In the genomic region with DNA sequence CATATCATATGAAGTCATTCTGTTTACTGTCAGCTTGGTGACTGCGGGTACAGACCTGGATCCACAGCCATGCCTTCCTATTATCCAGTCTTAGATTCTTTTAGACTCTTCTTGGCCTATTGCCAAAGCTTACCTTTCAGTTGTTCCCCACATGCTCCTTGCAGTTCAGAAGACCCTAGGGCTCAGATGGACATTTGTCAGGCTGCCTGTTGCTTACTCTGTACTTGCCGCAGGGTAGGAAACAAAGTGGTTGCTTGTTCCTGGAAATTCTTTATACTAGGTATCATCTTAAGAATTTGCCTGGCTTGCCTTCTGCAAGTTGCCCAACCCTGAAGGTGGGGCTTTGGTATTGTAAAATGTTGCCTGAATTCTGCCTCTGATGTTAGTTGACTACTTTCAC, we compare ENCODE assay signal across 20 cellular contexts. TPM values are rescaled to one million over a fixed set of nuclear protein-coding genes. Genes with fewer than 3 reads are reported as not detected.
DNase-seq lines count a peak whose midpoint lies in the region; ATAC-seq and TF ChIP-seq lines count a peak whose summit lies in the region.
"Had no signal": no experiment of that assay in that cellular context is flagged by ENCODE, and none has a peak within 500 bp of the region (broad histone marks: within the 10 kb centered on the region; RNA-seq: fewer than 3 reads in every experiment).

No MANE protein-coding gene starts in this region.

- no peaks in the 10 kb centered on the region for H3K27me3 ChIP-seq in CD4-positive, CD25-positive, alpha-beta regulatory T cell (ENCODE audit: control insufficient read depth, insufficient read depth, low read length)
- H3K27me3 ChIP-seq in CD4-positive, alpha-beta memory T cell (ENCODE audit: insufficient read depth, low read length), result no peaks in the 10 kb centered on the region
- H3K27me3 ChIP-seq: hepatocyte had no signal

- H3K9me3 Mint-ChIP-seq in CD4-positive, CD25-positive, alpha-beta regulatory T cell, result no peaks in the 10 kb centered on the region
- H3K9me3 Mint-ChIP-seq in CD4-positive, alpha-beta memory T cell, result no peaks in the 10 kb centered on the region
- H3K9me3 Mint-ChIP-seq in activated CD4-positive, alpha-beta memory T cell treated with anti-CD3 and anti-CD28 coated beads, Interleukin-2, amount 10 ng/mL, durations not matched to agents 7 days and 5 days, result no peaks in the 10 kb centered on the region
- H3K9me3 Mint-ChIP-seq in effector memory CD8-positive, alpha-beta T cell, result no peaks in the 10 kb centered on the region
- no peaks in the 10 kb centered on the region for H3K9me3 Mint-ChIP-seq in WTC11

- ATAC-seq in CD4-positive, CD25-positive, alpha-beta regulatory T cell (ENCODE audit: low read depth in 2 of 2), result no peak
- ATAC-seq in effector memory CD8-positive, alpha-beta T cell (replicated peaks), result no peak
- ATAC-seq in WTC11, result no peak

- POLR2A ChIA-PET in CD4-positive, alpha-beta memory T cell (lab: Charles Lee; ENCODE audit: partially characterized antibody), result interaction anchor here (1.5 to 10.0 kb wide), 7 partner anchors 11 to 81 kb away, joined by 3 to 189 read pairs (median 24); a partner anchor contains a TSS
- POLR2A ChIA-PET in activated CD4-positive, alpha-beta memory T cell treated with anti-CD3 and anti-CD28 coated beads, Interleukin-2, amount 10 ng/mL, durations not matched to agents 7 days and 5 days (lab: Charles Lee), result interaction anchor here (2.2 to 10.7 kb wide), 7 partner anchors 9 to 140 kb away, joined by 10 to 516 read pairs (median 34); a partner anchor contains a TSS
- POLR2A ChIA-PET in WTC11 (lab: Charles Lee), result no interaction called here

- no peaks in the 10 kb centered on the region for H3K9me3 ChIP-seq in CD4-positive, CD25-positive, alpha-beta regulatory T cell (ENCODE audit: control insufficient read depth in 2 of 2, low read length in 2 of 2)
- H3K9me3 ChIP-seq in CD4-positive, alpha-beta memory T cell (ENCODE audit: control insufficient read depth in 1 of 2, low read length in 2 of 2), result no peaks in the 10 kb centered on the region

- no peak for TF ChIP-seq CTCF in WTC11 (IDR thresholded peaks at IDR 0.05)

- H3K36me3 Mint-ChIP-seq in CD4-positive, CD25-positive, alpha-beta regulatory T cell, result peaks cover 79% of the 10 kb centered on the region
- peaks cover 89 to 94% of the 10 kb centered on the region in 2 donors for H3K36me3 Mint-ChIP-seq in CD4-positive, alpha-beta memory T cell
- peaks cover 92% of the 10 kb centered on the region for H3K36me3 Mint-ChIP-seq in activated CD4-positive, alpha-beta memory T cell treated with anti-CD3 and anti-CD28 coated beads, Interleukin-2, amount 10 ng/mL, durations not matched to agents 7 days and 5 days (ENCODE audit: low read depth)
- H3K36me3 Mint-ChIP-seq in effector memory CD8-positive, alpha-beta T cell (ENCODE audit: insufficient read depth), result peaks cover 63% of the 10 kb centered on the region
- no peaks in the 10 kb centered on the region for H3K36me3 Mint-ChIP-seq in WTC11
- H3K36me3 Mint-ChIP-seq: IgD-negative memory B cell had no signal

- H3K4me3 ChIP-seq in CD4-positive, CD25-positive, alpha-beta regulatory T cell (ENCODE audit: low read depth, low read length), result peak overlapping the region; percentile 66
- no peak overlapping the region for H3K4me3 ChIP-seq in CD4-positive, alpha-beta memory T cell (ENCODE audit: low read length in 2 of 2)
- H3K4me3 ChIP-seq: GM12878, hepatocyte, lung had no signal

- H3K27ac Mint-ChIP-seq in CD4-positive, CD25-positive, alpha-beta regulatory T cell, result peak overlapping the region; percentile 88 to 93 (median 91)
- H3K27ac Mint-ChIP-seq in CD4-positive, alpha-beta memory T cell, result peak overlapping the region; percentile 76 to 92 (median 88)
- H3K27ac Mint-ChIP-seq in activated CD4-positive, alpha-beta memory T cell treated with anti-CD3 and anti-CD28 coated beads, Interleukin-2, amount 10 ng/mL, durations not matched to agents 7 days and 5 days, result peak overlapping the region; percentile 94
- H3K27ac Mint-ChIP-seq in effector memory CD8-positive, alpha-beta T cell, result peak overlapping the region; percentile 49 to 86
- H3K27ac Mint-ChIP-seq in WTC11, result no peak overlapping the region
- H3K27ac Mint-ChIP-seq: B cell, IgD-negative memory B cell had no signal

- peak in 1 of 3 donors; percentile 63 for DNase-seq in CD4-positive, CD25-positive, alpha-beta regulatory T cell
- no peak for DNase-seq in CD4-positive, alpha-beta memory T cell
- peak; percentile 32 for DNase-seq in activated CD4-positive, alpha-beta memory T cell treated with anti-CD3 and anti-CD28 coated beads, Interleukin-2, amount 10 ng/mL, durations not matched to agents 7 days and 5 days
- DNase-seq in effector memory CD8-positive, alpha-beta T cell, result no peak
- DNase-seq in NCI-H345 (lab: John Stamatoyannopoulos, UW) (no peak), NOMO-1 treated with dmso at 0.1 percent for 144 hours (lab: John Stamatoyannopoulos, UW; ENCODE audit: unreplicated experiment) (no peak), WTC11 (ENCODE audit: low spot score) (no peak)
- DNase-seq: activated CD4-positive, CD25-positive, alpha-beta regulatory T cell treated with anti-CD3 and anti-CD28 coated beads, Interleukin-2, amount 50 U/mL, for 72 hours; GDM1; NCI-H187; posterior cingulate gyrus; Right ventricle myocardium superior; stimulated activated CD4-positive, alpha-beta T cell treated with anti-CD3 and anti-CD28 coated beads, Interleukin-4, amount 100 ng/mL, for 24 hours had no signal

- H3K36me3 ChIP-seq in CD4-positive, CD25-positive, alpha-beta regulatory T cell (ENCODE audit: control insufficient read depth, insufficient read depth, low read length), result peaks cover 84% of the 10 kb centered on the region
- H3K36me3 ChIP-seq in CD4-positive, alpha-beta memory T cell (ENCODE audit: insufficient read depth, low read length), result peaks cover 55% of the 10 kb centered on the region

- H3K4me1 Mint-ChIP-seq in CD4-positive, CD25-positive, alpha-beta regulatory T cell, result peaks cover 40 to 94% (median 80%) of the 10 kb centered on the region in 4 donors
- peaks cover 73 to 95% (median 85%) of the 10 kb centered on the region in 4 donors for H3K4me1 Mint-ChIP-seq in CD4-positive, alpha-beta memory T cell
- peaks cover 91% of the 10 kb centered on the region for H3K4me1 Mint-ChIP-seq in activated CD4-positive, alpha-beta memory T cell treated with anti-CD3 and anti-CD28 coated beads, Interleukin-2, amount 10 ng/mL, durations not matched to agents 7 days and 5 days
- peaks cover 37 to 53% of the 10 kb centered on the region in 2 donors for H3K4me1 Mint-ChIP-seq in effector memory CD8-positive, alpha-beta T cell (ENCODE audit: low read depth in 2 of 2)
- peaks cover 21% of the 10 kb centered on the region for H3K4me1 Mint-ChIP-seq in WTC11
- H3K4me1 Mint-ChIP-seq: B cell, IgD-negative memory B cell had no signal

- peak overlapping the region; percentile 48 to 74 (median 56) for H3K4me3 Mint-ChIP-seq in CD4-positive, CD25-positive, alpha-beta regulatory T cell
- H3K4me3 Mint-ChIP-seq in CD4-positive, alpha-beta memory T cell, result peak overlapping the region; percentile 64 to 82 (median 70)
- H3K4me3 Mint-ChIP-seq in activated CD4-positive, alpha-beta memory T cell treated with anti-CD3 and anti-CD28 coated beads, Interleukin-2, amount 10 ng/mL, durations not matched to agents 7 days and 5 days, result peak overlapping the region; percentile 37
- peak overlapping the region; percentile 13 to 37 for H3K4me3 Mint-ChIP-seq in effector memory CD8-positive, alpha-beta T cell
- H3K4me3 Mint-ChIP-seq in WTC11, result no peak overlapping the region
- H3K4me3 Mint-ChIP-seq: B cell, IgD-negative memory B cell had no signal

- H3K27ac ChIP-seq in CD4-positive, CD25-positive, alpha-beta regulatory T cell (ENCODE audit: insufficient read depth, low read length, poor library complexity, severe bottlenecking), result peak overlapping the region; percentile 69
- H3K27ac ChIP-seq in CD4-positive, alpha-beta memory T cell (ENCODE audit: low read depth, low read length), result peak overlapping the region; percentile 30
- H3K27ac ChIP-seq: hepatocyte had no signal

- intact Hi-C loops in CD4-positive, alpha-beta memory T cell (cut with micrococcal nuclease), result loop anchor here (1.0 kb wide), 1 partner anchor 10 kb away; no protein-coding TSS in a partner anchor

- H3K4me1 ChIP-seq in CD4-positive, CD25-positive, alpha-beta regulatory T cell (ENCODE audit: control insufficient read depth, insufficient read depth, low read length, poor library complexity, severe bottlenecking), result peaks cover 66% of the 10 kb centered on the region
- H3K4me1 ChIP-seq in CD4-positive, alpha-beta memory T cell (ENCODE audit: insufficient read depth, low read length), result peaks cover 94% of the 10 kb centered on the region

- CTCF ChIA-PET in CD4-positive, alpha-beta memory T cell (lab: Charles Lee; ENCODE audit: partially characterized antibody), result interaction anchor here (1.5 to 4.9 kb wide), 4 partner anchors 10 to 84 kb away, joined by 4 to 35 read pairs (median 10); no protein-coding TSS in a partner anchor
- CTCF ChIA-PET in activated CD4-positive, alpha-beta memory T cell treated with anti-CD3 and anti-CD28 coated beads, Interleukin-2, amount 10 ng/mL, durations not matched to agents 7 days and 5 days (lab: Charles Lee), result interaction anchor here (1.3 to 8.5 kb wide), 3 partner anchors 11 to 21 kb away, joined by 3 to 52 read pairs (median 45); no protein-coding TSS in a partner anchor
- CTCF ChIA-PET in WTC11 (lab: Charles Lee), result no interaction called here

- H3K27me3 Mint-ChIP-seq in CD4-positive, CD25-positive, alpha-beta regulatory T cell, result no peaks in the 10 kb centered on the region
- H3K27me3 Mint-ChIP-seq in CD4-positive, alpha-beta memory T cell, result no peaks in the 10 kb centered on the region
- H3K27me3 Mint-ChIP-seq in activated CD4-positive, alpha-beta memory T cell treated with anti-CD3 and anti-CD28 coated beads, Interleukin-2, amount 10 ng/mL, durations not matched to agents 7 days and 5 days, result no peaks in the 10 kb centered on the region
- H3K27me3 Mint-ChIP-seq in effector memory CD8-positive, alpha-beta T cell, result no peaks in the 10 kb centered on the region
- no peaks in the 10 kb centered on the region for H3K27me3 Mint-ChIP-seq in WTC11 (ENCODE audit: low read depth)

TF ChIP-seq in WTC11, 78 proteins besides CTCF, POLR2A, EP300 and RAD21 (continues in another document):
- no peak for TF ChIP-seq CREM (CRISPR knock-in tag; IDR thresholded peaks at IDR 0.05)
- TF ChIP-seq EMX1 (CRISPR knock-in tag; IDR thresholded peaks at IDR 0.05), result no peak
- TF ChIP-seq FOXK1 (CRISPR knock-in tag; IDR thresholded peaks at IDR 0.05), result no peak
- TF ChIP-seq ZNF423 (CRISPR knock-in tag; IDR thresholded peaks at IDR 0.05), result no peak
- no peak for TF ChIP-seq NR2C2 (CRISPR knock-in tag; IDR thresholded peaks at IDR 0.05)
- no peak for TF ChIP-seq GABPB1 (CRISPR knock-in tag; IDR thresholded peaks at IDR 0.05)
- no peak for TF ChIP-seq ZNF121 (CRISPR knock-in tag; IDR thresholded peaks at IDR 0.05)

RNA-seq across cellular contexts. Expression of a gene that starts 24.4 kb away (rescaled TPM):
- 235 TPM for total RNA-seq in CD4-positive, CD25-positive, alpha-beta regulatory T cell
- polyA plus RNA-seq in CD4-positive, CD25-positive, alpha-beta regulatory T cell, result 100 to 1,000 TPM in 3 of 4 donors, 10 to 100 TPM in 1; 92.6 to 184 (median 130) TPM
- 100 to 1,000 TPM; 203 to 222 TPM for total RNA-seq in CD4-positive, alpha-beta memory T cell
- polyA plus RNA-seq in CD4-positive, alpha-beta memory T cell, result 100 to 1,000 TPM in 1 of 2 donors, 10 to 100 TPM in 1; 80.0 to 132 TPM
- total RNA-seq in activated CD4-positive, alpha-beta memory T cell treated with anti-CD3 and anti-CD28 coated beads, Interleukin-2, amount 10 ng/mL, durations not matched to agents 7 days and 5 days, result 100 to 1,000 TPM; 194 to 205 TPM
- 0.11 to 0.50 TPM (median 0.16 TPM) in 3 replicates for total RNA-seq in WTC11 (2021)
- total RNA-seq: astrocyte, hepatocyte, NCI-H460 had no signal
- polyA plus RNA-seq: hepatocyte had no signal

Comparison
In these comparisons a context has a peak if more than half of its experiments do, and no peak if none do; other contexts are left out.
1. RNA of a gene that starts 24.4 kb away (total RNA-seq): 235 TPM in CD4-positive, CD25-positive, alpha-beta regulatory T cell (single experiment), 203 to 222 TPM in CD4-positive, alpha-beta memory T cell and 194 to 205 TPM in activated CD4-positive, alpha-beta memory T cell treated with anti-CD3 and anti-CD28 coated beads, Interleukin-2, amount 10 ng/mL, durations not matched to agents 7 days and 5 days; 0.11 to 0.50 TPM in WTC11; every median in the first group is over 100 times any median in the second.